ENCODE assay signal across 24 cellular contexts in the genomic region with DNA sequence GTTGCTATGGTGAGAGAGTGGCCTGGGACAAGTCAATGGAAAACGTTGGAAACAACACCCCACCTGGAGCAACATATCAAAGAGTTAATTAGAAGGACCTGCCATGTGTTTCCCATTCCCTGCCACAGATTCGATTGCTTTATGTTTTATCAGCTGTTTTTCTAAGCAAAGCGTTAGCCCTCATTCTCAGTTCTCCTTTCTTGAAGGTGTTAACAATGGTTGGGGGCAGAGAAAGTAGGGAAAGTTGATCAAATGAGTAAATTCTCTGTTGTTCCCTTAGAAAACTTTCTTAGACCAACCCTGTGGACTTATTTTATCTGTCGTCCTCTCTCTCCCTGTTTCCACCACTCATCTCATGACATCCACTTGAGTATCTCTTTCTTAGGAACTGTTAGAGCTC.
"Had no signal": no experiment of that assay in that cellular context is flagged by ENCODE, and none has a peak within 500 bp of the region (broad histone marks: within the 10 kb centered on the region; RNA-seq: fewer than 3 reads in every experiment).

No MANE protein-coding gene starts in this region.

- ATAC-seq: activated CD4-positive, CD25-positive, alpha-beta regulatory T cell treated with anti-CD3 and anti-CD28 coated beads, Interleukin-2, amount 50 U/mL, for 24 hours; activated T-cell treated with anti-CD3 and anti-CD28 coated beads, Interleukin-2, amount 50 U/mL, for 4 hours; activated T-helper 17 cell treated with anti-CD3 and anti-CD28 coated beads, Interleukin-2, amount 50 U/mL, for 72 hours had no signal

- H3K36me3 ChIP-seq: brain microvascular endothelial cell, colonic mucosa, SJCRH30 had no signal

- H3K4me1 ChIP-seq: colonic mucosa, SJCRH30 had no signal

- DNase-seq: activated CD4-positive, alpha-beta T cell treated with anti-CD3 and anti-CD28 coated beads for 48 hours; activated CD4-positive, alpha-beta T cell treated with anti-CD3 and anti-CD28 coated beads, Interleukin-2, amount 50 U/mL, for 48 hours; activated CD8-positive, alpha-beta memory T cell treated with anti-CD3 and anti-CD28 coated beads for 24 hours; activated gamma-delta T cell; activated naive CD4-positive, alpha-beta T cell treated with anti-CD3 and anti-CD28 coated beads, Interleukin-2, amount 10 ng/mL, durations not matched to agents 7 days and 5 days; activated naive CD8-positive, alpha-beta T cell treated with anti-CD3 and anti-CD28 coated beads for 36 hours; activated T-cell treated with anti-CD3 and anti-CD28 coated beads, Interleukin-2, amount 50 U/mL, for 4 hours; brain microvascular endothelial cell; caudate nucleus; colonic mucosa; NCI-H1092 treated with DMSO at 0.1 percent for 48 hours; NCI-H1417 treated with DMSO at 0.1 percent for 48 hours; NCI-H1694; NCI-H2029; NCI-H2107; NCI-H345; NCI-H510A; NCI-H526 treated with DMSO at 0.1 percent for 48 hours; NCI-H82; SJCRH30; SK-N-SH; T-helper 1 cell had no signal

- H3K27me3 ChIP-seq: brain microvascular endothelial cell, colonic mucosa, SJCRH30 had no signal

- H3K9me3 ChIP-seq: colonic mucosa, SJCRH30, SK-N-SH had no signal

- H3K4me3 ChIP-seq: colonic mucosa, SJCRH30 had no signal

- H3K27ac ChIP-seq: brain microvascular endothelial cell, colonic mucosa, SJCRH30 had no signal
